23 cellular contexts compared by ENCODE assay signal in genomic region chr13:88627071-88627470, GRCh38.
"Had no signal": no experiment of that assay in that cellular context is flagged by ENCODE, and none has a peak within 500 bp of the region (broad histone marks: within the 10 kb centered on the region; RNA-seq: fewer than 3 reads in every experiment).

No MANE protein-coding gene starts in this region.

- H3K4me3 ChIP-seq: gastrocnemius medialis, neural progenitor cell, spleen, testis, upper lobe of left lung had no signal

- H3K27me3 Mint-ChIP-seq: activated naive CD8-positive, alpha-beta T cell treated with anti-CD3 and anti-CD28 coated beads for 36 hours; activated T-cell treated with anti-CD3 and anti-CD28 coated beads, Interleukin-2, amount 50 U/mL, for 24 hours; activated T-helper 17 cell treated with anti-CD3 and anti-CD28 coated beads, Interleukin-2, amount 50 U/mL, for 72 hours; naive B cell; progenitor cell of endocrine pancreas had no signal

- H3K36me3 Mint-ChIP-seq: activated naive CD8-positive, alpha-beta T cell treated with anti-CD3 and anti-CD28 coated beads for 36 hours; naive B cell; neural progenitor cell had no signal

- H3K9me3 Mint-ChIP-seq: neural progenitor cell had no signal

- H3K27ac Mint-ChIP-seq: activated naive CD8-positive, alpha-beta T cell treated with anti-CD3 and anti-CD28 coated beads for 36 hours; activated T-cell treated with anti-CD3 and anti-CD28 coated beads, Interleukin-2, amount 50 U/mL, for 24 hours; activated T-helper 17 cell treated with anti-CD3 and anti-CD28 coated beads, Interleukin-2, amount 50 U/mL, for 72 hours; naive B cell; neural progenitor cell; progenitor cell of endocrine pancreas had no signal

- H3K4me1 Mint-ChIP-seq: activated T-helper 17 cell treated with anti-CD3 and anti-CD28 coated beads, Interleukin-2, amount 50 U/mL, for 72 hours; neural progenitor cell had no signal

- DNase-seq: activated CD8-positive, alpha-beta memory T cell treated with anti-CD3 and anti-CD28 coated beads for 24 hours; activated CD8-positive, alpha-beta memory T cell treated with anti-CD3 and anti-CD28 coated beads, Interleukin-2, amount 50 U/mL, for 4 hours; activated naive CD8-positive, alpha-beta T cell treated with anti-CD3 and anti-CD28 coated beads for 36 hours; activated T-cell treated with anti-CD3 and anti-CD28 coated beads, Interleukin-2, amount 50 U/mL, for 24 hours; amniotic stem cell; cerebellar nuclear complex; cortex of kidney; gastrocnemius medialis; head of caudate nucleus; naive B cell; retina; spleen; stimulated activated CD4-positive, alpha-beta T cell treated with anti-CD3 and anti-CD28 coated beads, Interleukin-4, amount 100 ng/mL, for 1 hour; stimulated activated naive CD4-positive, alpha-beta T cell; T-helper 1 cell; testis; upper lobe of left lung had no signal

- H3K4me3 Mint-ChIP-seq: activated naive CD8-positive, alpha-beta T cell treated with anti-CD3 and anti-CD28 coated beads for 36 hours; activated T-cell treated with anti-CD3 and anti-CD28 coated beads, Interleukin-2, amount 50 U/mL, for 24 hours; activated T-helper 17 cell treated with anti-CD3 and anti-CD28 coated beads, Interleukin-2, amount 50 U/mL, for 72 hours; naive B cell; neural progenitor cell had no signal

- ATAC-seq: activated T-helper 17 cell treated with anti-CD3 and anti-CD28 coated beads, Interleukin-2, amount 50 U/mL, for 72 hours; esophagus mucosa; gastrocnemius medialis had no signal

- FAIRE-seq: islet of Langerhans, TTC549 had no signal
